8 cellular contexts compared by ENCODE assay signal in genomic region chr17:47099987-47100711, GRCh38.
DNase-seq lines count a peak whose midpoint lies in the region; ATAC-seq, FAIRE-seq and TF ChIP-seq lines count a peak whose summit lies in the region.

No MANE protein-coding gene starts in this region.

- H3K27ac ChIP-seq in MM.1S (ENCODE audit: low read length) (no peak overlapping the region), foreskin keratinocyte (peak overlapping the region; percentile 57), neural progenitor cell (no peak overlapping the region), stomach smooth muscle (ENCODE audit: low read length) (peak overlapping the region; percentile 60)

- H3K9ac ChIP-seq in MM.1S (ENCODE audit: low read length), result peak overlapping the region; percentile 67; the same call in 1 of the 2 replicates
- H3K9ac ChIP-seq in neural progenitor cell, result peak overlapping the region; percentile 7
- peak overlapping the region; percentile 85 to 87 for H3K9ac ChIP-seq in stomach smooth muscle (ENCODE audit: low read length in 2 of 2)

- peak overlapping the region; percentile 97 for H3K27ac Mint-ChIP-seq in neural progenitor cell

- peak overlapping the region; percentile 41; the same call in 1 of the 2 replicates for H3K4me2 ChIP-seq in MM.1S (ENCODE audit: low read depth, low read length)
- peak overlapping the region; percentile 95 for H3K4me2 ChIP-seq in neural progenitor cell

- H2AFZ ChIP-seq in MM.1S (ENCODE audit: low read length), result peak overlapping the region; percentile 96
- peak overlapping the region; percentile 81 for H2AFZ ChIP-seq in neural progenitor cell (replicated peaks)

- TF ChIP-seq CTCF in MM.1S (IDR thresholded peaks at IDR 0.05; ENCODE audit: low read length) (no peak), foreskin keratinocyte (conservative IDR thresholded peaks at IDR 0.05) (no peak), neural progenitor cell (IDR thresholded peaks at IDR 0.05) (no peak)

- ATAC-seq in foreskin keratinocyte, result peak; percentile 97

- DNase-seq in HCEC 1CT, result peak; percentile 85
- peak; percentile 90 for DNase-seq in MM.1S
- DNase-seq in SHP77 treated with DMSO at 0.1 percent for 48 hours (lab: John Stamatoyannopoulos, UW), result peak; percentile 85
- DNase-seq in activated gamma-delta T cell treated with Interleukin-2 at 50 U/mL for 16 hours, result peak; percentile 89
- peak; percentile 66 to 82 for DNase-seq in foreskin keratinocyte
- DNase-seq in neural progenitor cell (ENCODE audit: low spot score), result peak; percentile 91

- no peaks in the 10 kb centered on the region for H3K9me2 ChIP-seq in MM.1S (replicated peaks; ENCODE audit: insufficient read depth, low read length)

- H3F3A ChIP-seq in MM.1S (ENCODE audit: insufficient read depth, low read length), result no peaks in the 10 kb centered on the region
- H3F3A ChIP-seq in neural progenitor cell (ENCODE audit: low read depth), result no peaks in the 10 kb centered on the region

- peak overlapping the region; percentile 93 for H3K4me3 ChIP-seq in MM.1S (ENCODE audit: low read length)
- H3K4me3 ChIP-seq in neural progenitor cell, result peak overlapping the region; percentile 95
- H3K4me3 ChIP-seq in stomach smooth muscle (ENCODE audit: low read length in 2 of 2), result peak overlapping the region; percentile 77 to 86

- H3K79me2 ChIP-seq in MM.1S (ENCODE audit: low read length) (peaks cover 11% of the 10 kb centered on the region; the same call in 1 of the 2 replicates), neural progenitor cell (ENCODE audit: low read depth) (peaks cover 24% of the 10 kb centered on the region)

- peaks cover 2% of the 10 kb centered on the region for H3K27me3 Mint-ChIP-seq in neural progenitor cell (ENCODE audit: insufficient read depth, low read depth)

- no peaks in the 10 kb centered on the region for H3K9me3 Mint-ChIP-seq in neural progenitor cell

- peak overlapping the region; percentile 100 for H3K4me3 Mint-ChIP-seq in neural progenitor cell

- no peaks in the 10 kb centered on the region for H3K9me3 ChIP-seq in MM.1S (replicated peaks; ENCODE audit: insufficient read depth, low read length)
- no peaks in the 10 kb centered on the region for H3K9me3 ChIP-seq in neural progenitor cell (ENCODE audit: low read depth)
- no peaks in the 10 kb centered on the region for H3K9me3 ChIP-seq in stomach smooth muscle (ENCODE audit: control insufficient read depth in 2 of 2, low read length in 2 of 2)

- no peaks in the 10 kb centered on the region for H3K4me1 ChIP-seq in MM.1S (ENCODE audit: low read length)
- no peaks in the 10 kb centered on the region for H3K4me1 ChIP-seq in foreskin keratinocyte
- H3K4me1 ChIP-seq in neural progenitor cell, result peaks cover 4% of the 10 kb centered on the region
- H3K4me1 ChIP-seq in stomach smooth muscle (ENCODE audit: control insufficient read depth, insufficient read depth, low read length), result peaks cover 7% of the 10 kb centered on the region

- H3K27me3 ChIP-seq in MM.1S (replicated peaks; ENCODE audit: insufficient read depth, low read length) (no peaks in the 10 kb centered on the region), foreskin keratinocyte (no peaks in the 10 kb centered on the region), neural progenitor cell (no peaks in the 10 kb centered on the region), stomach smooth muscle (ENCODE audit: control insufficient read depth in 1 of 2, insufficient read depth in 2 of 2, low read length in 2 of 2) (no peaks in the 10 kb centered on the region)

- H3K36me3 Mint-ChIP-seq in neural progenitor cell, result peaks cover 2% of the 10 kb centered on the region

- H4K20me1 ChIP-seq in MM.1S (ENCODE audit: insufficient read depth, low read length) (no peaks in the 10 kb centered on the region), neural progenitor cell (ENCODE audit: low read depth) (no peaks in the 10 kb centered on the region)

- H3K4me1 Mint-ChIP-seq in neural progenitor cell, result peaks cover 11% of the 10 kb centered on the region

- H3K36me3 ChIP-seq in MM.1S (replicated peaks; ENCODE audit: insufficient read depth, low read length), result no peaks in the 10 kb centered on the region
- H3K36me3 ChIP-seq in neural progenitor cell, result no peaks in the 10 kb centered on the region
- H3K36me3 ChIP-seq in stomach smooth muscle (ENCODE audit: control insufficient read depth in 2 of 2, insufficient read depth in 2 of 2, low read length in 2 of 2), result no peaks in the 10 kb centered on the region

- peak; percentile 85 for FAIRE-seq in G401.6 (lab: Jason Lieb, UNC)

Comparison
In these comparisons a context has a peak if more than half of its experiments do, and no peak if none do; other contexts are left out.
1. H3K27ac ChIP-seq: peak in foreskin keratinocyte (single experiment) and stomach smooth muscle (single experiment); none in MM.1S (single experiment) and neural progenitor cell (single experiment).
2. H3K9ac ChIP-seq: peak in every context shown above with its lines; median percentile 86 in stomach smooth muscle; 67 in MM.1S; 7 in neural progenitor cell.
3. Peak in every context shown above with its lines, with median percentiles within 50 percentile points of each other: DNase-seq and H3K4me3 ChIP-seq.